9 cellular contexts compared by ENCODE assay signal in the genomic region with DNA sequence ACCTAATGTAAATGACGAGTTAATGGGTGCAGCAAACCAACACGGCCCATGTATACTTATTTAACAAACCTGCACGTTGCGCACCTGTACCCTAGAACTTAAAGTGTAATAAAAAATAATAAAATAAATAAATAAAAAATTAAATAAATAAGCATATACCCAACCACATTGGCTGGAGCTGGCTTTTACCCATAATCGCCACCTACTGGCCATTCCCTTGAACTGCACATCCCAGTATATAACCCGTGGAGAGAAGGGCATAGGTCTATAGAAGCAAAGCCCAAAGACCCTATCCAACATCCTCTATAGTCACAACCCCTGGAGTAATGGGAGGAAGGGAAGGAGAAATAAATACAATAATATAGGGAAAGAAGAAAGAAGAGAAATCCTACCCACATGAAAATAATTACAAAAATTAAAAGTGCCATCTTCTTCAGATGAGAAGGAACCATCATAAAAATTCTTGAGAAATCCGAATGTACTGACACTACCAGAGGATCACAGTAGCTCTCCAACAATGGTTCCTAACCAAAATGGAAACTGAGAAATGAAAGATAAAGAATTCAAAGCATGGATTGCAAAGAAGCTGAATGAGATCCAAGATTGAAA.
DNase-seq lines count a peak whose midpoint lies in the region; ATAC-seq and TF ChIP-seq lines count a peak whose summit lies in the region.
"Had no signal": no experiment of that assay in that cellular context is flagged by ENCODE, and none has a peak within 500 bp of the region (broad histone marks: within the 10 kb centered on the region; RNA-seq: fewer than 3 reads in every experiment).

No MANE protein-coding gene starts in this region.

- intact Hi-C loops in Panc1 (cut with micrococcal nuclease; ENCODE audit: unreplicated experiment): no loop called here

- in situ Hi-C loops in Panc1 (cut with HindIII; ENCODE audit: low pct_unique_long_range_greater_than_20kb, low sequenced_read_pairs): no loop called here

- peak; percentile 0 for DNase-seq in NCI-H146 (lab: John Stamatoyannopoulos, UW)
- no peak for DNase-seq in NCI-H146 treated with DMSO at 0.1 percent for 48 hours (lab: John Stamatoyannopoulos, UW; ENCODE audit: unreplicated experiment)
- peak; percentile 18 for DNase-seq in Panc1 (ENCODE audit: low read depth, low spot score)
- DNase-seq in dermis microvascular lymphatic vessel endothelial cell (ENCODE audit: low read depth in 2 of 2): peak; percentile 23 to 50
- peak; percentile 57 for DNase-seq in neural progenitor cell (ENCODE audit: low spot score)
- DNase-seq in NCI-H2029 treated with DMSO at 0.1 percent for 48 hours (lab: John Stamatoyannopoulos, UW): no peak

- H3K36me3 ChIP-seq in Panc1 (ENCODE audit: control insufficient read depth, insufficient read depth, low read length): no peaks in the 10 kb centered on the region
- no peaks in the 10 kb centered on the region for H3K36me3 ChIP-seq in neural progenitor cell

- H3K27ac ChIP-seq in Panc1 (ENCODE audit: low read length) (no peak overlapping the region), neural progenitor cell (no peak overlapping the region)

- no peaks in the 10 kb centered on the region for H3K4me1 ChIP-seq in Panc1 (ENCODE audit: control insufficient read depth, insufficient read depth, low read length)
- H3K4me1 ChIP-seq in neural progenitor cell: no peaks in the 10 kb centered on the region

- peaks cover 33% of the 10 kb centered on the region for H3K9me3 Mint-ChIP-seq in neural progenitor cell

- no peak overlapping the region for H3K4me3 Mint-ChIP-seq in neural progenitor cell
- H3K4me3 Mint-ChIP-seq: activated naive CD8-positive, alpha-beta T cell had no signal

- H3K36me3 Mint-ChIP-seq in neural progenitor cell: peaks cover 2% of the 10 kb centered on the region
- H3K36me3 Mint-ChIP-seq: activated naive CD8-positive, alpha-beta T cell had no signal

- H3K27me3 ChIP-seq in Panc1 (ENCODE audit: control insufficient read depth, insufficient read depth, low read length) (no peaks in the 10 kb centered on the region), neural progenitor cell (no peaks in the 10 kb centered on the region)

- BruUV-seq in Panc1 (replicated peaks; lab: Mats Ljungman, UMichigan): no TSS peak

- H3K9me3 ChIP-seq in Panc1 (ENCODE audit: control insufficient read depth, insufficient read depth, low read depth, low read length): 0 out of 2 replicates have a peak, but pooled peaks cover 3% of the 10 kb centered on the region
- no peaks in the 10 kb centered on the region for H3K9me3 ChIP-seq in neural progenitor cell (ENCODE audit: low read depth)

- H3K79me2 ChIP-seq in neural progenitor cell (ENCODE audit: low read depth): no peaks in the 10 kb centered on the region

- H2AFZ ChIP-seq in neural progenitor cell (replicated peaks): no peak overlapping the region

- no peak overlapping the region for H3K27ac Mint-ChIP-seq in neural progenitor cell
- H3K27ac Mint-ChIP-seq: activated naive CD8-positive, alpha-beta T cell had no signal

- H3K4me3 ChIP-seq in Panc1 (ENCODE audit: low read depth in 2 of 2, low read length in 2 of 2) (no peak overlapping the region), neural progenitor cell (no peak overlapping the region)

- no peaks in the 10 kb centered on the region for H4K20me1 ChIP-seq in neural progenitor cell (ENCODE audit: low read depth)

- H3F3A ChIP-seq in neural progenitor cell (ENCODE audit: low read depth): no peaks in the 10 kb centered on the region

- POLR2A ChIA-PET in Panc1 (lab: Charles Lee): no interaction called here

- ATAC-seq in GM19035 (IDR thresholded peaks at IDR 0.05; ENCODE audit: unreplicated experiment): peak; percentile 95
- ATAC-seq in HG03139 (IDR thresholded peaks at IDR 0.05; ENCODE audit: unreplicated experiment): peak; percentile 91
- no peak for ATAC-seq in Panc1

- TF ChIP-seq CTCF in Panc1 (IDR thresholded peaks at IDR 0.05) (peak; percentile 77), neural progenitor cell (IDR thresholded peaks at IDR 0.05) (peak; percentile 70)

- H3K4me1 Mint-ChIP-seq in neural progenitor cell: no peaks in the 10 kb centered on the region

- H3K9ac ChIP-seq in neural progenitor cell: no peak overlapping the region

- CTCF ChIA-PET in Panc1 (lab: Charles Lee): interaction anchor here (0.6 kb wide), 2 partner anchors 17 to 232 kb away, joined by 3 to 5 read pairs; no protein-coding TSS in a partner anchor

- no peaks in the 10 kb centered on the region for H3K27me3 Mint-ChIP-seq in neural progenitor cell (ENCODE audit: insufficient read depth, low read depth)
- H3K27me3 Mint-ChIP-seq: activated naive CD8-positive, alpha-beta T cell had no signal

- H3K4me2 ChIP-seq in neural progenitor cell: no peak overlapping the region

Comparison
In these comparisons a context has a peak if more than half of its experiments do, and no peak if none do; other contexts are left out.
1. DNase-seq: peak in NCI-H146 (single experiment), Panc1 (single experiment), dermis microvascular lymphatic vessel endothelial cell (2 of 2) and neural progenitor cell (single experiment); none in NCI-H146 treated with DMSO at 0.1 percent for 48 hours (single experiment) and NCI-H2029 treated with DMSO at 0.1 percent for 48 hours (single experiment).